In genomic region chr3:51340311-51340829, GRCh38 we compare ENCODE assay signal across 9 cellular contexts. TPM values are rescaled to one million over a fixed set of nuclear protein-coding genes. Genes with fewer than 3 reads are reported as not detected.
DNase-seq lines count a peak whose midpoint lies in the region; ATAC-seq lines count a peak whose summit lies in the region.
"Had no signal": no experiment of that assay in that cellular context is flagged by ENCODE, and none has a peak within 500 bp of the region (broad histone marks: within the 10 kb centered on the region; RNA-seq: fewer than 3 reads in every experiment).

No MANE protein-coding gene starts in this region.

- H2AFZ ChIP-seq in GM23248 = peak overlapping the region; percentile 71

- H3K79me2 ChIP-seq in GM23248 (ENCODE audit: insufficient read depth) = no peaks in the 10 kb centered on the region

- in situ Hi-C loops in GM23248 (cut with MboI) = no loop called here

- no peaks in the 10 kb centered on the region for H3K9me3 ChIP-seq in GM23248 (ENCODE audit: low read depth)
- H3K9me3 ChIP-seq: Peyer's patch had no signal

- H3K4me2 ChIP-seq in GM23248 (ENCODE audit: unreplicated experiment) = peak overlapping the region; percentile 75

- no peaks in the 10 kb centered on the region for H3K27me3 ChIP-seq in GM23248 (replicated peaks; ENCODE audit: insufficient read depth)
- no peaks in the 10 kb centered on the region for H3K27me3 ChIP-seq in rectal smooth muscle tissue (ENCODE audit: control insufficient read depth, insufficient read depth, low read length)
- H3K27me3 ChIP-seq: Peyer's patch had no signal

- H3K9ac ChIP-seq in GM23248 (peak overlapping the region; percentile 64), rectal smooth muscle tissue (ENCODE audit: low read length) (no peak overlapping the region)

- 16 to 19% methylated on average over 2 of the region's 2 CpGs for WGBS in GM23248 (ENCODE audit: low coverage in 1 of 2, low lambda C conversion rate in 2 of 2, missing lambda C conversion rate in 2 of 2), 2 experiments

- H3F3A ChIP-seq in GM23248 (ENCODE audit: insufficient read depth) = peaks cover 29% of the 10 kb centered on the region

- H4K20me1 ChIP-seq in GM23248 (ENCODE audit: insufficient read depth) = no peaks in the 10 kb centered on the region

- H3K4me3 ChIP-seq in GM23248 (peak overlapping the region; percentile 24), rectal smooth muscle tissue (ENCODE audit: low read length) (no peak overlapping the region)
- H3K4me3 ChIP-seq: Peyer's patch had no signal

- H3K27ac ChIP-seq in GM23248 (peak overlapping the region; percentile 94), rectal smooth muscle tissue (ENCODE audit: low read depth, low read length) (peak overlapping the region; percentile 62)

- ATAC-seq in HG03045 (IDR thresholded peaks at IDR 0.05; ENCODE audit: unreplicated experiment) (no peak), HG02885 (IDR thresholded peaks at IDR 0.05; ENCODE audit: poor library complexity, unreplicated experiment) (no peak), HG02938 (IDR thresholded peaks at IDR 0.05; ENCODE audit: unreplicated experiment) (no peak)

- H3K36me3 ChIP-seq in GM23248 (ENCODE audit: low read depth) (no peaks in the 10 kb centered on the region), rectal smooth muscle tissue (ENCODE audit: control insufficient read depth, insufficient read depth, low read length) (no peaks in the 10 kb centered on the region)
- H3K36me3 ChIP-seq: Peyer's patch had no signal

- H3K4me1 ChIP-seq in GM23248 (ENCODE audit: insufficient read depth) = peaks cover 41% of the 10 kb centered on the region
- peaks cover 13% of the 10 kb centered on the region for H3K4me1 ChIP-seq in rectal smooth muscle tissue (ENCODE audit: control insufficient read depth, insufficient read depth, low read length)
- H3K4me1 ChIP-seq: Peyer's patch had no signal

- H3K9me2 ChIP-seq in GM23248 (ENCODE audit: insufficient read depth) = no peaks in the 10 kb centered on the region

- DNase-seq in GM23248 = peak; percentile 93
- DNase-seq in T1000 (lab: John Stamatoyannopoulos, UW) = peak; percentile 86
- DNase-seq in glomerular endothelial cell (ENCODE audit: extremely low read depth, low read depth, low spot score) = peak; percentile 84
- DNase-seq in HuH-7 (ENCODE audit: low spot score) = no peak

RNA-seq across cellular contexts. Expression of gene MANF, which starts 44.7 kb away (rescaled TPM):
- total RNA-seq in GM23248 (2014; rRNA removed; shearing (Covaris generic)) = 60.1 and 61.2 TPM in 2 replicates
- 31.1 and 35.8 TPM in 2 replicates for polyA plus RNA-seq in GM23248 (2016; fragmentation: Nextera tagmentation; extraction: Ambion mirVana)
- 114 and 115 TPM in 2 replicates for total RNA-seq in glomerular endothelial cell

RNA-seq across cellular contexts. Expression of gene RBM15B, which starts 50.7 kb away (rescaled TPM):
- 21.2 and 21.6 TPM in 2 replicates for total RNA-seq in GM23248 (2014; rRNA removed; shearing (Covaris generic))
- 11.9 and 13.3 TPM in 2 replicates for polyA plus RNA-seq in GM23248 (2016; fragmentation: Nextera tagmentation; extraction: Ambion mirVana)
- total RNA-seq in glomerular endothelial cell = 29.4 and 41.8 TPM in 2 replicates
